9 cellular contexts compared by ENCODE assay signal in the genomic region with DNA sequence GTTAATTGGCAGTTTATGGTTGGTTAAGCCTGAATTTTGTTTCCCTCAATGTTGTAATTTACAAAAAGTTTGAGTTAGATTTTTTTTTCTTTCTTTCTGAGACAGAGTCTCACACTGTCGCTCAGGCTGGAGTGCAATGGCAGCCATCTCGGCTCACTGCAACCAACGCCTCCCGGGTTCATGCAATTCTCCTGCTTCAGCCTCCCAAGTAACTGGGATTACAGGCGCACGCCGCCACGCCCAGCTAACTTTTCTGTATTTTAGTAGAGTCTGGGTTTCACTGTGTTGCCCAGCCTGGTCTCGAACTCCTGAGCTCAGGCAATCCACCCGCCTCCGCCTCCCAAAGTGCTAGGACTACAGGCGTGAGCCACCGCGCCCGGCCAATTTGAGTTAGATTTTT. TPM values are rescaled to one million over a fixed set of nuclear protein-coding genes. Genes with fewer than 3 reads are reported as not detected.
DNase-seq lines count a peak whose midpoint lies in the region; ATAC-seq and TF ChIP-seq lines count a peak whose summit lies in the region.
"Had no signal": no experiment of that assay in that cellular context is flagged by ENCODE, and none has a peak within 500 bp of the region (broad histone marks: within the 10 kb centered on the region; RNA-seq: fewer than 3 reads in every experiment).

No MANE protein-coding gene starts in this region.

- H3K4me3 ChIP-seq in fibroblast of villous mesenchyme (ENCODE audit: low read depth, low read length) (peak overlapping the region; percentile 84), skin epidermis (peak overlapping the region; percentile 56 to 84 (median 79))

- no peak for ATAC-seq in T-helper 17 cell

- H3K27ac Mint-ChIP-seq in T-helper 17 cell, result peak overlapping the region; percentile 95

- no peak for TF ChIP-seq CTCF in fibroblast of villous mesenchyme (IDR thresholded peaks at IDR 0.05; ENCODE audit: insufficient read depth, low read depth, low read length)

- H3K36me3 Mint-ChIP-seq in T-helper 17 cell (ENCODE audit: low read depth), result no peaks in the 10 kb centered on the region

- DNase-seq in NOMO-1 treated with DMSO at 0.1 percent for 48 hours (lab: John Stamatoyannopoulos, UW; ENCODE audit: unreplicated experiment) (peak; percentile 24), NOMO-1 treated with dmso at 0.1 percent for 144 hours (lab: John Stamatoyannopoulos, UW; ENCODE audit: unreplicated experiment) (no peak), T-helper 17 cell (no peak), fibroblast of villous mesenchyme (ENCODE audit: low read depth) (no peak), NCI-H1417 treated with DMSO at 0.1 percent for 48 hours (lab: John Stamatoyannopoulos, UW) (no peak), RKO (ENCODE audit: low spot score) (no peak)
- no peak for DNase-seq in stimulated activated CD8-positive, alpha-beta memory T cell treated with anti-CD3 and anti-CD28 coated beads, Interleukin-4, amount 100 ng/mL, for 48 hours
- DNase-seq: 8988T had no signal

- H3K27me3 Mint-ChIP-seq in T-helper 17 cell, result no peaks in the 10 kb centered on the region

- H3K9me3 ChIP-seq in T-helper 17 cell (ENCODE audit: control insufficient read depth, low read length, poor library complexity, severe bottlenecking), result no peaks in the 10 kb centered on the region

- H3K27ac ChIP-seq in skin epidermis, result peak overlapping the region in 1 of 21 experiments; percentile 76

- H3K4me3 Mint-ChIP-seq in T-helper 17 cell, result peak overlapping the region; percentile 95

- H3K4me1 Mint-ChIP-seq in T-helper 17 cell, result peaks cover 27% of the 10 kb centered on the region

RNA-seq across cellular contexts. Expression of a gene that starts 0.9 kb away (rescaled TPM):
- 1 to 10 TPM; 5.9 to 6.7 TPM for total RNA-seq in T-helper 17 cell
- total RNA-seq in fibroblast of villous mesenchyme, result 1.3 and 3.9 TPM in 2 replicates
